8 cellular contexts compared by ENCODE assay signal in the genomic region with DNA sequence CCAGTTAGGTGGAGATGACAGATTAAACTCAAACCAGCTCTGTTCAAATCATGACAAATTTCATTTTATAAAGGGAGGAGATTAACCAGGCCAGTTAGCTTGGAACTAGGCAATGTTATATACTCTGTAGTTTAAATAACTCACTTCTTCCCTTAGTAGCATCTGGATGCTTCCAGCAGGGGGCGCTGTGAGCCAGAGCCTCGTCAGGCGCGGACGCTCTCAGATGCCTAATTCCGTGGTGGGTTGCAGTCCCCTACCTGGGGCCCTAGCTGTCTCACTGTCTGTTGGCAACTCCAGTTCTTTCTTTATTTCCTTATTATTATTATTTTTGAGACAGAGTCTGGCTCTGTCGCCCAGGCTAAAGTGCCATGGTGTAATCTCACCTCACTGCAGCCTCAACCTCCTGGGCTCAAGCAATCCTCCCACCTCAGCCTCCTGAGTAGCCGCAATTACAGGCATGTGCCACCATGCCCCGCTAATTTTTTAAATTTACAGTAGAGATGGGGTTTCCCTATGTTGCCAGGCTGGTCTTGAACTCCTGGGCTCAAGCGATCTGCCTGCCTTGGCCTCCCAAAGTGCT. TPM values are rescaled to one million over a fixed set of nuclear protein-coding genes. Genes with fewer than 3 reads are reported as not detected.
A peak's percentile ranks its signal among the peaks of the same experiment; 100 is the strongest.
DNase-seq lines count a peak whose midpoint lies in the region; ATAC-seq, FAIRE-seq and TF ChIP-seq lines count a peak whose summit lies in the region.

No MANE protein-coding gene starts in this region.

- no peak overlapping the region for H3K4me3 Mint-ChIP-seq in CD8-positive, alpha-beta T cell

- H3K27me3 ChIP-seq in CD8-positive, alpha-beta T cell (ENCODE audit: insufficient read depth, low read length): no peaks in the 10 kb centered on the region

- H3K4me1 ChIP-seq in CD8-positive, alpha-beta T cell (ENCODE audit: insufficient read depth, low read length): no peaks in the 10 kb centered on the region

- intact Hi-C loops in CD8-positive, alpha-beta T cell (cut with DNase I, micrococcal nuclease): loop anchor here (1.0 to 5.0 kb wide), 4 partner anchors 207 to 343 kb away; no protein-coding TSS in a partner anchor
- intact Hi-C loops in posterior vena cava (cut with DNase I): loop anchor here (1.0 to 5.0 kb wide), 2 partner anchors 205 to 207 kb away; no protein-coding TSS in a partner anchor

- H3K9me3 Mint-ChIP-seq in CD8-positive, alpha-beta T cell: no peaks in the 10 kb centered on the region

- no peaks in the 10 kb centered on the region for H3K9me3 ChIP-seq in CD8-positive, alpha-beta T cell (ENCODE audit: low read length)

- CTCF ChIA-PET in CD8-positive, alpha-beta T cell (lab: Charles Lee): interaction anchor here (0.6 to 4.6 kb wide), 25 partner anchors 10 to 1599 kb away, joined by 3 to 28 read pairs (median 4); no protein-coding TSS in a partner anchor

- POLR2A ChIA-PET in CD8-positive, alpha-beta T cell (lab: Charles Lee): no interaction called here

- no peak for FAIRE-seq in urothelium cell line (lab: Jason Lieb, UNC)

- H3K27ac ChIP-seq in CD8-positive, alpha-beta T cell (ENCODE audit: low read depth, low read length): no peak overlapping the region

- no peaks in the 10 kb centered on the region for H3K36me3 Mint-ChIP-seq in CD8-positive, alpha-beta T cell

- DNase-seq in CD8-positive, alpha-beta T cell: peak; percentile 43 to 80 (median 65)
- peak; percentile 59 for DNase-seq in HK-2 (ENCODE audit: unreplicated experiment)
- peak; percentile 14 for DNase-seq in SHP77 treated with DMSO at 0.1 percent for 48 hours (lab: John Stamatoyannopoulos, UW)
- DNase-seq in activated gamma-delta T cell treated with anti-CD3 and anti-CD28 coated beads, Interleukin-2, amount 50 U/mL, for 16 hours (ENCODE audit: low read depth): peak; percentile 47
- DNase-seq in globus pallidus (ENCODE audit: low spot score): peak; percentile 68
- DNase-seq in posterior vena cava (ENCODE audit: low spot score): peak; percentile 90
- peak; percentile 64 for DNase-seq in urothelium cell line (ENCODE audit: low spot score)
- no peak for DNase-seq in NCI-H526 treated with DMSO at 0.1 percent for 48 hours (lab: John Stamatoyannopoulos, UW)

- TF ChIP-seq CTCF in CD8-positive, alpha-beta T cell (IDR thresholded peaks at IDR 0.05): peak; percentile 82

- no peak overlapping the region for H3K4me3 ChIP-seq in CD8-positive, alpha-beta T cell (ENCODE audit: low read depth, low read length)

- no peak overlapping the region for H3K27ac Mint-ChIP-seq in CD8-positive, alpha-beta T cell

- peaks cover 1% of the 10 kb centered on the region for H3K4me1 Mint-ChIP-seq in CD8-positive, alpha-beta T cell (ENCODE audit: low read depth)

- ATAC-seq in CD8-positive, alpha-beta T cell: peak; percentile 62

- H3K36me3 ChIP-seq in CD8-positive, alpha-beta T cell (ENCODE audit: insufficient read depth, low read length): no peaks in the 10 kb centered on the region

- peaks cover 5% of the 10 kb centered on the region for H3K27me3 Mint-ChIP-seq in CD8-positive, alpha-beta T cell (ENCODE audit: low read depth)

RNA-seq across cellular contexts. Expression of a gene that starts 17.3 kb away (rescaled TPM):
- not detected for total RNA-seq in CD8-positive, alpha-beta T cell
- 10 to 100 TPM; 48.7 to 93.6 TPM for total RNA-seq in posterior vena cava

RNA-seq across cellular contexts. Expression of a gene that starts 37.5 kb away (rescaled TPM):
- not detected for total RNA-seq in CD8-positive, alpha-beta T cell
- total RNA-seq in posterior vena cava: not detected

Comparison
In these comparisons a context has a peak if more than half of its experiments do, and no peak if none do; other contexts are left out.
1. RNA of a gene that starts 17.3 kb away (total RNA-seq): 48.7 to 93.6 TPM in posterior vena cava; not detected in CD8-positive, alpha-beta T cell; every median in the first group is over 10 times any median in the second.